Comparison of ENCODE assay signal across 8 cellular contexts in genomic region chr16:2964416-2965223, GRCh38. TPM values are rescaled to one million over a fixed set of nuclear protein-coding genes. Genes with fewer than 3 reads are reported as not detected.
A peak's percentile ranks its signal among the peaks of the same experiment; 100 is the strongest.
DNase-seq lines count a peak whose midpoint lies in the region; ATAC-seq and TF ChIP-seq lines count a peak whose summit lies in the region.

No MANE protein-coding gene starts in this region.

- no peak for TF ChIP-seq CTCF in testis (IDR thresholded peaks at IDR 0.05)

- H3K4me1 ChIP-seq in testis = peaks cover 20% of the 10 kb centered on the region

- H3K9me3 ChIP-seq in testis = no peaks in the 10 kb centered on the region

- no peaks in the 10 kb centered on the region for H3K27me3 ChIP-seq in testis

- DNase-seq in ELR (ENCODE audit: low read depth) (peak; percentile 48), M059J (ENCODE audit: low read depth) (peak; percentile 67), SIG-M5 treated with dmso at 0.1 percent for 504 hours (lab: John Stamatoyannopoulos, UW; ENCODE audit: unreplicated experiment) (peak; percentile 82), left kidney (ENCODE audit: low read depth, low spot score) (peak; percentile 93), testis (peak; percentile 56), dedifferentiated amniotic fluid mesenchymal stem cell (ENCODE audit: extremely low spot score) (no peak)
- DNase-seq in activated naive CD4-positive, alpha-beta T cell treated with anti-CD3 and anti-CD28 coated beads, Interleukin-2, amount 50 U/mL, for 16 hours = peak; percentile 60

- no peak for ATAC-seq in GM19467 (IDR thresholded peaks at IDR 0.05; ENCODE audit: unreplicated experiment)

- WGBS in testis, 2 donors = 0 to 3% methylated on average over 7 to 53 of the region's 68 CpGs

- no peak for TF ChIP-seq POLR2A in testis (IDR thresholded peaks at IDR 0.05)

- intact Hi-C loops in testis (cut with DNase I; ENCODE audit: low total_unique reads) = no loop called here

- H3K36me3 ChIP-seq in testis (ENCODE audit: low read depth, missing control alignments) = no peaks in the 10 kb centered on the region

- peak overlapping the region; percentile 6 to 38 for H3K4me3 ChIP-seq in testis

- no peak overlapping the region for H3K27ac ChIP-seq in testis

RNA-seq across cellular contexts. Expression of gene KREMEN2, which starts 0.5 kb away (rescaled TPM):
- 2.1 and 6.3 TPM in 2 replicates for total RNA-seq in M059J (2014; rRNA removed; shearing (Covaris generic))
- 1 to 10 TPM; 1.7 TPM for total RNA-seq in testis
- polyA plus RNA-seq in testis (ENCODE audit: insufficient read depth, low read depth, low replicate concordance) = 0.86 TPM

RNA-seq across cellular contexts. Expression of gene PAQR4, which starts 4.5 kb away (rescaled TPM):
- total RNA-seq in M059J (2014; rRNA removed; shearing (Covaris generic)) = 24.0 and 38.7 TPM in 2 replicates
- 1 to 10 TPM; 6.4 to 7.1 TPM for total RNA-seq in testis
- 6.2 TPM for polyA plus RNA-seq in testis (ENCODE audit: insufficient read depth, low read depth, low replicate concordance)

RNA-seq across cellular contexts. Expression of gene PKMYT1, which starts 15.6 kb away (rescaled TPM):
- 47.4 and 57.5 TPM in 2 replicates for total RNA-seq in M059J (2014; rRNA removed; shearing (Covaris generic))
- 100 to 1,000 TPM in 1 of 2 donors, 10 to 100 TPM in 1; 76.4 to 146 TPM for total RNA-seq in testis
- polyA plus RNA-seq in testis (ENCODE audit: insufficient read depth, low read depth, low replicate concordance) = 119 TPM

RNA-seq across cellular contexts. Expression of gene CLDN9, which starts 48.1 kb away (rescaled TPM):
- total RNA-seq in M059J (2014; rRNA removed; shearing (Covaris generic)) = not detected in 2 replicates
- under 1 TPM; 0.37 to 0.39 TPM for total RNA-seq in testis
- 0.34 TPM for polyA plus RNA-seq in testis (ENCODE audit: insufficient read depth, low read depth, low replicate concordance)

RNA-seq across cellular contexts. Expression of gene FLYWCH1, which starts 52.9 kb away (rescaled TPM):
- total RNA-seq in M059J (2014; rRNA removed; shearing (Covaris generic)) = 27.0 and 34.0 TPM in 2 replicates
- total RNA-seq in testis = 10 to 100 TPM; 26.7 to 31.0 TPM
- polyA plus RNA-seq in testis (ENCODE audit: insufficient read depth, low read depth, low replicate concordance) = 12.5 TPM
